ENCODE assay signal across 23 cellular contexts in the genomic region with DNA sequence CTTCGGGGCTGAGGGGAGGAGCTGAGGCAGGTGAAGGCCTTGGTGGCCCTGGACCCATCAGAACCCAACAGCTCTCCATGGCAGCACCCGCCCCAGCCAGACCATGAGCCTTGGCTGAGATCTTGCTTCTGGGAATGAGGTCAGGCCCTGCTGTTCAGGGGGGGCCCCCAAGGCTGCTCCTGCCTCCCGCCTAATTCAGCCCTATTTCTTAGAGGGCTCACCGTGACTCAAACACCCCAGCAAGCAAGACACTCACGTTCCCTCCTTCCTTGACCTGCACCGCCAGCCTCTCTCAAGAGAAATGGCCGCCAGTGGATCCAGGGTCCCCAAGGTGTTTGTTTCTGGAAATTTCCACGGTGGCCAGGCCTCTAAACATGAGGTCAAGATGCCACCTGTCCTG.
"Had no signal": no experiment of that assay in that cellular context is flagged by ENCODE, and none has a peak within 500 bp of the region (broad histone marks: within the 10 kb centered on the region; RNA-seq: fewer than 3 reads in every experiment).

No MANE protein-coding gene starts in this region.

- ATAC-seq: heart right ventricle; left ventricle myocardium superior; lower lobe of right lung; naive thymus-derived CD8-positive, alpha-beta T cell; stimulated activated naive B cell treated with anti-CD40 and anti-IgM and Interleukin-4, amounts not matched to agents 10 μg/mL and 1 μg/mL and 100 μg/mL, for 72 hours had no signal

- H3K4me3 ChIP-seq: esophagus squamous epithelium, heart right ventricle, lower lobe of right lung, ovary, right lobe of liver, thoracic aorta, tibial nerve, vagina had no signal

- H3K36me3 ChIP-seq: esophagus squamous epithelium, heart right ventricle, lower lobe of right lung, ovary, right lobe of liver, thoracic aorta, tibial nerve, vagina had no signal

- DNase-seq: effector memory CD4-positive, alpha-beta T cell; erythroblast; esophagus squamous epithelium; foreskin melanocyte; glutamatergic neuron; heart right ventricle; hippocampal formation; immature natural killer cell; left ventricle myocardium superior; lower lobe of right lung; naive thymus-derived CD8-positive, alpha-beta T cell; nephron progenitor cell; nucleus accumbens; ovary; retina; right lobe of liver; small intestine; stimulated activated CD4-positive, alpha-beta T cell treated with anti-CD3 and anti-CD28 coated beads, Interleukin-15, amount 100 ng/mL, for 24 hours; stimulated activated CD4-positive, alpha-beta T cell treated with anti-CD3 and anti-CD28 coated beads, Interleukin-2, amount 100 ng/mL, for 48 hours; stimulated activated naive B cell treated with anti-CD40 and anti-IgM and Interleukin-4, amounts not matched to agents 10 μg/mL and 1 μg/mL and 100 μg/mL, for 72 hours had no signal

- H3K27me3 ChIP-seq: ovary, right lobe of liver, vagina had no signal

- H3K27ac ChIP-seq: esophagus squamous epithelium, heart right ventricle, lower lobe of right lung, ovary, right lobe of liver, thoracic aorta, tibial nerve, vagina had no signal

- H3K9me3 ChIP-seq: esophagus squamous epithelium, lower lobe of right lung, ovary, right lobe of liver, thoracic aorta, tibial nerve, vagina had no signal

- H3K4me1 ChIP-seq: heart right ventricle, lower lobe of right lung, right lobe of liver, tibial nerve, vagina had no signal
